Comparison of ENCODE assay signal across 1 cellular context in the genomic region with DNA sequence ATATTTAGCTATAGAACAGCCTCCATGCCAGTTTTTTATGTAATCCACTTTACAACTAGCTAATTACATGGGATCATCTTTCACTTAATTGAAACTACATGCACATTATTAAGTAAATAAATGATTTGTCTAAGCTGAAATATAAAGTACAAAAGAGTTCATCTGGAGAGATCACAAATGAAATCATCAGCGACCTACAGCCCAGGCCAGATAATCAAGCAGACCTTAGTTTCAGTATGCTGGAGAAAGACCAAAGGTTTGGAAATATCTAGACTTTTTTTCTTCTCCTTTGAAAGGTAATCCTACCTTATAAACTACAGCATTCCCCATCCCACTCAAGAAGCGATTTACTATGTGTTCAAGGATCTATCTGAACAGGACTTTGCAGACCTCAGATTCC.
TF ChIP-seq lines count a peak whose summit lies in the region.

No MANE protein-coding gene starts in this region.

TF ChIP-seq in WTC11, 78 proteins besides CTCF, POLR2A, EP300 and RAD21 (continued from another document):
- TF ChIP-seq, protein P1, sequence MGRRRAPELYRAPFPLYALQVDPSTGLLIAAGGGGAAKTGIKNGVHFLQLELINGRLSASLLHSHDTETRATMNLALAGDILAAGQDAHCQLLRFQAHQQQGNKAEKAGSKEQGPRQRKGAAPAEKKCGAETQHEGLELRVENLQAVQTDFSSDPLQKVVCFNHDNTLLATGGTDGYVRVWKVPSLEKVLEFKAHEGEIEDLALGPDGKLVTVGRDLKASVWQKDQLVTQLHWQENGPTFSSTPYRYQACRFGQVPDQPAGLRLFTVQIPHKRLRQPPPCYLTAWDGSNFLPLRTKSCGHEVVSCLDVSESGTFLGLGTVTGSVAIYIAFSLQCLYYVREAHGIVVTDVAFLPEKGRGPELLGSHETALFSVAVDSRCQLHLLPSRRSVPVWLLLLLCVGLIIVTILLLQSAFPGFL (CRISPR knock-in tag; IDR thresholded peaks at IDR 0.05; ENCODE audit: borderline replicate concordance), result no peak
- TF ChIP-seq, protein P2, sequence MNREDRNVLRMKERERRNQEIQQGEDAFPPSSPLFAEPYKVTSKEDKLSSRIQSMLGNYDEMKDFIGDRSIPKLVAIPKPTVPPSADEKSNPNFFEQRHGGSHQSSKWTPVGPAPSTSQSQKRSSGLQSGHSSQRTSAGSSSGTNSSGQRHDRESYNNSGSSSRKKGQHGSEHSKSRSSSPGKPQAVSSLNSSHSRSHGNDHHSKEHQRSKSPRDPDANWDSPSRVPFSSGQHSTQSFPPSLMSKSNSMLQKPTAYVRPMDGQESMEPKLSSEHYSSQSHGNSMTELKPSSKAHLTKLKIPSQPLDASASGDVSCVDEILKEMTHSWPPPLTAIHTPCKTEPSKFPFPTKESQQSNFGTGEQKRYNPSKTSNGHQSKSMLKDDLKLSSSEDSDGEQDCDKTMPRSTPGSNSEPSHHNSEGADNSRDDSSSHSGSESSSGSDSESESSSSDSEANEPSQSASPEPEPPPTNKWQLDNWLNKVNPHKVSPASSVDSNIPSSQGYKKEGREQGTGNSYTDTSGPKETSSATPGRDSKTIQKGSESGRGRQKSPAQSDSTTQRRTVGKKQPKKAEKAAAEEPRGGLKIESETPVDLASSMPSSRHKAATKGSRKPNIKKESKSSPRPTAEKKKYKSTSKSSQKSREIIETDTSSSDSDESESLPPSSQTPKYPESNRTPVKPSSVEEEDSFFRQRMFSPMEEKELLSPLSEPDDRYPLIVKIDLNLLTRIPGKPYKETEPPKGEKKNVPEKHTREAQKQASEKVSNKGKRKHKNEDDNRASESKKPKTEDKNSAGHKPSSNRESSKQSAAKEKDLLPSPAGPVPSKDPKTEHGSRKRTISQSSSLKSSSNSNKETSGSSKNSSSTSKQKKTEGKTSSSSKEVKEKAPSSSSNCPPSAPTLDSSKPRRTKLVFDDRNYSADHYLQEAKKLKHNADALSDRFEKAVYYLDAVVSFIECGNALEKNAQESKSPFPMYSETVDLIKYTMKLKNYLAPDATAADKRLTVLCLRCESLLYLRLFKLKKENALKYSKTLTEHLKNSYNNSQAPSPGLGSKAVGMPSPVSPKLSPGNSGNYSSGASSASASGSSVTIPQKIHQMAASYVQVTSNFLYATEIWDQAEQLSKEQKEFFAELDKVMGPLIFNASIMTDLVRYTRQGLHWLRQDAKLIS (CRISPR knock-in tag; IDR thresholded peaks at IDR 0.05; ENCODE audit: borderline replicate concordance), result no peak
